In the genomic region with DNA sequence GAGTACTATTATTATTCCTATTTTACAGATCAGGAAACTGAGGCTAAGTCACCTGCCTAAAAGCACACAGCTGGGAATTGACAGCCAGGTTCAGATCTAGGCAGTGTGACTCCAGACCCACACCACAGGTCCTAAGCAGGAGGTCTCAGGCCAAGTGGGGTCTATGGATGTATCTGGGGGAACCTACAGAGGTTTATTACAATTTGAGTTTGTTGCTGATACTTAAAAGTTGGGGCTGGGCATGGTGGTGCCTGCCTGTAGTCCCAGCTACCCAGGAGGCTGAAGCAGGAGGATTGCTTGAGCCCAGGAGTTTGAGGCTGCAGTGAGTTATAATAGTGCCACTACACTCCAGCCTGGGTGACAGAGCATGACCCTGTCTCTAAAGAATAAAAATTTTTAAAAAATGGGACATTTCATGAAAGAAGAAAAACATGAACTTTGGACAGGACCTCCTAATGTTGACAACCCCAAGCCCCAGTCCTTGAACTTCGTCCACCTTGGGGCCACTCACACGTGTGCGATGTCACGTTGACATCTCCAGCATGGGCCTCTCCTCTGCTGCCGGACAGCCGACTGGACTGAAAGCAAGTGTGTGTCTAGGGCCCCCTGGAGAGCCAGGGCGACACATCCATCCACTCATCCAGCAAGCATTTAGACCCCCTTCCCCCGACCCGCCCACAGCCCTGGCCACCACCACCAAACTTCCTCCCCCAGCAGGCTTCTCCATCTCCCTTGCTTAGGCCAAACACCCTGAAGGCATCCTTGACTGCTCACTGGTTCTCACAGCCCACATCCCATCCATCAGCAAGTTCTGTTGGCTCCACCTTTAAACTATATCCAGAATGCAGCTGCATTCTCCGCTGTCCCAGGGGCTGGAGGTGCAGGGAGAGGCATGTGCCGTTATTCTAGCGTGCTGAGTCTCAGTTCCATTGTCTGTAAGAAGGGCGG, we compare ENCODE assay signal across 15 cellular contexts. TPM values are rescaled to one million over a fixed set of nuclear protein-coding genes. Genes with fewer than 3 reads are reported as not detected.
DNase-seq lines count a peak whose midpoint lies in the region; ATAC-seq, FAIRE-seq and TF ChIP-seq lines count a peak whose summit lies in the region.
"Had no signal": no experiment of that assay in that cellular context is flagged by ENCODE, and none has a peak within 500 bp of the region (broad histone marks: within the 10 kb centered on the region; RNA-seq: fewer than 3 reads in every experiment).

No MANE protein-coding gene starts in this region.

- no peaks in the 10 kb centered on the region for H3K9me3 ChIP-seq in GM12878 (replicated peaks; ENCODE audit: control insufficient read depth, insufficient read depth, low read length)
- H3K9me3 ChIP-seq in naive thymus-derived CD4-positive, alpha-beta T cell (ENCODE audit: control insufficient read depth in 2 of 3, low read length in 3 of 3), result no peaks in the 10 kb centered on the region
- H3K9me3 ChIP-seq: ascending aorta had no signal

- POLR2A ChIA-PET in activated CD4-positive, alpha-beta T cell treated with anti-CD3 and anti-CD28 coated beads for 36 hours (lab: Charles Lee), result no interaction called here
- POLR2A ChIA-PET in GM12878 (lab: Charles Lee), result interaction anchor here (1.0 kb wide), 1 partner anchor 21 kb away, joined by 3 read pairs; no protein-coding TSS in a partner anchor
- POLR2A ChIA-PET in naive thymus-derived CD4-positive, alpha-beta T cell (lab: Charles Lee), result interaction anchor here (0.8 to 2.6 kb wide), 5 partner anchors 8 to 31 kb away, joined by 3 to 11 read pairs (median 3); no protein-coding TSS in a partner anchor

- no peaks in the 10 kb centered on the region for H3K27me3 ChIP-seq in GM12878 (replicated peaks in 1 of 2; ENCODE audit: control insufficient read depth in 2 of 2, insufficient read depth in 2 of 2, low read length in 1 of 2)
- H3K27me3 ChIP-seq in naive thymus-derived CD4-positive, alpha-beta T cell (ENCODE audit: control insufficient read depth in 2 of 2, insufficient read depth in 2 of 2, low read length in 2 of 2), result no peaks in the 10 kb centered on the region
- H3K27me3 ChIP-seq: ascending aorta had no signal

- TF ChIP-seq RAD21 in GM12878 (IDR thresholded peaks at IDR 0.05; ENCODE audit: insufficient read depth, low read depth, low read length), result no peak

- H3K4me3 ChIP-seq in GM12878, result no peak overlapping the region
- H3K4me3 ChIP-seq in naive thymus-derived CD4-positive, alpha-beta T cell (ENCODE audit: low read length), result no peak overlapping the region
- H3K4me3 ChIP-seq: ascending aorta had no signal

- H3K79me2 ChIP-seq in GM12878 (ENCODE audit: control insufficient read depth, insufficient read depth, low read length), result no peaks in the 10 kb centered on the region

- CTCF ChIA-PET in activated CD4-positive, alpha-beta T cell treated with anti-CD3 and anti-CD28 coated beads for 36 hours (lab: Charles Lee), result interaction anchor here (0.7 to 1.8 kb wide), 3 partner anchors 8 to 24 kb away, joined by 3 to 4 read pairs (median 3); no protein-coding TSS in a partner anchor
- CTCF ChIA-PET in GM12878 (lab: Yijun Ruan, JAX), result interaction anchor here (1.6 kb wide), 1 partner anchor 12 kb away, joined by 4 read pairs; no protein-coding TSS in a partner anchor
- CTCF ChIA-PET in naive thymus-derived CD4-positive, alpha-beta T cell (lab: Charles Lee), result no interaction called here

- peak overlapping the region; percentile 27 for H3K27ac Mint-ChIP-seq in activated CD4-positive, alpha-beta T cell treated with anti-CD3 and anti-CD28 coated beads for 36 hours
- H3K27ac Mint-ChIP-seq in naive thymus-derived CD4-positive, alpha-beta T cell, result peak overlapping the region in 8 of 9 donors; percentile 71 to 100 (median 96)

- H2AFZ ChIP-seq in GM12878 (ENCODE audit: control insufficient read depth, low read depth, low read length), result no peak overlapping the region

- no peak for DNase-seq in activated CD4-positive, alpha-beta T cell treated with anti-CD3 and anti-CD28 coated beads for 36 hours
- DNase-seq in activated CD4-positive, alpha-beta T cell treated with anti-CD3 and anti-CD28 coated beads for 48 hours, result no peak
- peak; percentile 35 for DNase-seq in HT1080 (ENCODE audit: low read depth)
- DNase-seq in GM12878 (ENCODE audit: low read depth, low spot score), result no peak
- DNase-seq in naive thymus-derived CD4-positive, alpha-beta T cell, result no peak
- DNase-seq in NCI-H1930 (lab: John Stamatoyannopoulos, UW), result no peak
- DNase-seq in NCI-H1417 treated with DMSO at 0.1 percent for 48 hours (lab: John Stamatoyannopoulos, UW), result no peak
- DNase-seq in KBM-7, result no peak
- DNase-seq: glutamatergic neuron, kidney had no signal

- FAIRE-seq in GM12878 (lab: Jason Lieb, UNC), result no peak
- FAIRE-seq: GM18507, kidney had no signal

- H3K4me1 Mint-ChIP-seq in activated CD4-positive, alpha-beta T cell treated with anti-CD3 and anti-CD28 coated beads for 36 hours, result peaks cover 80% of the 10 kb centered on the region
- peaks cover 52 to 98% (median 84%) of the 10 kb centered on the region in 7 donors for H3K4me1 Mint-ChIP-seq in naive thymus-derived CD4-positive, alpha-beta T cell

- no peaks in the 10 kb centered on the region for H4K20me1 ChIP-seq in GM12878 (ENCODE audit: control insufficient read depth, insufficient read depth)

- no peak overlapping the region for H3K27ac ChIP-seq in GM12878 (ENCODE audit: control insufficient read depth, insufficient read depth)
- peak overlapping the region; percentile 90 for H3K27ac ChIP-seq in naive thymus-derived CD4-positive, alpha-beta T cell (ENCODE audit: low read depth, low read length)
- H3K27ac ChIP-seq: 22Rv1, ascending aorta had no signal

- no peaks in the 10 kb centered on the region for H3K9me3 Mint-ChIP-seq in activated CD4-positive, alpha-beta T cell treated with anti-CD3 and anti-CD28 coated beads for 36 hours (ENCODE audit: low read depth)
- no peaks in the 10 kb centered on the region for H3K9me3 Mint-ChIP-seq in naive thymus-derived CD4-positive, alpha-beta T cell

- H3K4me3 Mint-ChIP-seq in activated CD4-positive, alpha-beta T cell treated with anti-CD3 and anti-CD28 coated beads for 36 hours, result no peak overlapping the region
- H3K4me3 Mint-ChIP-seq in naive thymus-derived CD4-positive, alpha-beta T cell, result peak overlapping the region in 7 of 10 donors; percentile 13 to 59 (median 25)

- TF ChIP-seq CTCF in GM12878 (IDR thresholded peaks at IDR 0.05 in 2 of 3, conservative IDR thresholded peaks at IDR 0.05 in 1 of 3; ENCODE audit: control insufficient read depth in 2 of 3, extremely low read depth in 1 of 3, insufficient read depth in 1 of 3, low read depth in 3 of 3, low read length in 3 of 3), result no peak

- TF ChIP-seq EP300 in GM12878 (IDR thresholded peaks at IDR 0.05; ENCODE audit: borderline replicate concordance in 1 of 2, control insufficient read depth in 1 of 2, low read depth in 2 of 2, low read length in 2 of 2), result no peak

- no TSS peak for BruUV-seq in GM12878 (replicated peaks; lab: Mats Ljungman, UMichigan)

- H3K36me3 Mint-ChIP-seq in activated CD4-positive, alpha-beta T cell treated with anti-CD3 and anti-CD28 coated beads for 36 hours (ENCODE audit: low read depth), result peaks cover 10% of the 10 kb centered on the region
- peaks cover 3 to 23% (median 21%) of the 10 kb centered on the region in 5 donors for H3K36me3 Mint-ChIP-seq in naive thymus-derived CD4-positive, alpha-beta T cell

- no peaks in the 10 kb centered on the region for H3K36me3 ChIP-seq in GM12878 (ENCODE audit: control insufficient read depth in 2 of 2, insufficient read depth in 2 of 2, low read length in 1 of 2)
- no peaks in the 10 kb centered on the region for H3K36me3 ChIP-seq in naive thymus-derived CD4-positive, alpha-beta T cell (ENCODE audit: control insufficient read depth in 2 of 3, insufficient read depth in 3 of 3, low read length in 3 of 3)
- H3K36me3 ChIP-seq: ascending aorta had no signal

- no peak overlapping the region for H3K9ac ChIP-seq in GM12878 (ENCODE audit: control insufficient read depth, insufficient read depth, low read length)

- in situ Hi-C loops in GM12878 (cut with MboI) (no loop called here), KBM-7 (cut with MboI; ENCODE audit: low pct_unique_long_range_greater_than_20kb, low sequenced_read_pairs) (no loop called here)

- no peak for TF ChIP-seq POLR2A in GM12878 (IDR thresholded peaks at IDR 0.05; ENCODE audit: low read depth, low read length)

- H3K4me1 ChIP-seq in GM12878 (ENCODE audit: control insufficient read depth, insufficient read depth, low read length), result peaks cover 6% of the 10 kb centered on the region
- peaks cover 31 to 39% of the 10 kb centered on the region in 2 donors for H3K4me1 ChIP-seq in naive thymus-derived CD4-positive, alpha-beta T cell (ENCODE audit: control insufficient read depth in 2 of 2, insufficient read depth in 2 of 2, low read length in 2 of 2)
- H3K4me1 ChIP-seq: ascending aorta had no signal

- no peak overlapping the region for H3K4me2 ChIP-seq in GM12878 (ENCODE audit: control insufficient read depth, insufficient read depth)

- ATAC-seq in activated CD4-positive, alpha-beta T cell treated with anti-CD3 and anti-CD28 coated beads for 36 hours, result no peak
- no peak for ATAC-seq in GM12878
- no peak for ATAC-seq in naive thymus-derived CD4-positive, alpha-beta T cell
- ATAC-seq: activated CD4-positive, CD25-positive, alpha-beta regulatory T cell treated with anti-CD3 and anti-CD28 coated beads, Interleukin-2, amount 50 U/mL, for 24 hours; esophagus mucosa had no signal

- WGBS in GM12878 (ENCODE audit: insufficient coverage, insufficient replicate concordance, low lambda C conversion rate, missing lambda C conversion rate), result 61% methylated on average over 13 of the region's 13 CpGs

- RAD21 ChIA-PET in GM12878 (lab: Charles Lee; ENCODE audit: unreplicated experiment), result interaction anchor here (1.6 kb wide), 1 partner anchor 107 kb away, joined by 6 read pairs; no protein-coding TSS in a partner anchor

- no peaks in the 10 kb centered on the region for H3K27me3 Mint-ChIP-seq in activated CD4-positive, alpha-beta T cell treated with anti-CD3 and anti-CD28 coated beads for 36 hours
- no peaks in the 10 kb centered on the region for H3K27me3 Mint-ChIP-seq in naive thymus-derived CD4-positive, alpha-beta T cell

- intact Hi-C loops in activated CD4-positive, alpha-beta T cell treated with anti-CD3 and anti-CD28 coated beads for 36 hours (cut with DNase I, micrococcal nuclease), result no loop called here
- intact Hi-C loops in GM12878 (cut with micrococcal nuclease; ENCODE audit: unreplicated experiment), result no loop called here
- intact Hi-C loops in naive thymus-derived CD4-positive, alpha-beta T cell (cut with micrococcal nuclease), result no loop called here

- SMC1A ChIA-PET in GM12878 (lab: Charles Lee; ENCODE audit: uncharacterized antibody, unreplicated experiment), result no interaction called here

RNA-seq across cellular contexts. Expression of a gene that starts 40.0 kb away (rescaled TPM):
- 10 to 100 TPM; 17.3 to 22.0 TPM for total RNA-seq in activated CD4-positive, alpha-beta T cell treated with anti-CD3 and anti-CD28 coated beads for 36 hours
- total RNA-seq in HT1080 (2014; rRNA removed; shearing (Covaris generic)), result 20.2 and 23.8 TPM in 2 replicates
- 25.1 and 26.5 TPM in 2 replicates for polyA plus RNA-seq in HT1080 (2015; cell fraction: cytosol; rRNA removed)
- polyA plus RNA-seq in HT1080 (2015; cell fraction: nucleus; rRNA removed), result 28.4 and 37.9 TPM in 2 replicates
- 72.6 and 77.1 TPM in 2 replicates for total RNA-seq in GM12878 (2013; cell fraction: nucleolus; rRNA removed)
- total RNA-seq in GM12878 (2014; rRNA removed) (8.1 and 9.5 TPM in 2 replicates), GM12878 (2014; rRNA removed; fragmentation: Illumina TruSeq; extraction: Trizol) (6.2 and 6.5 TPM in 2 replicates), GM12878 (2021) (24.0 and 30.0 TPM in 2 replicates)
- 3.1 TPM for polyA plus RNA-seq in GM12878 (2011; ENCODE audit: low read depth)
- polyA plus RNA-seq in GM12878 (2011; rRNA removed) (5.9 and 8.0 TPM in 2 replicates), GM12878 (2014; fragmentation: Illumina TruSeq; extraction: Trizol) (4.0 and 7.9 TPM in 2 replicates), GM12878 (2014; fragmentation: Nextera tagmentation; extraction: Ambion mirVana) (1 to 10 TPM; 2.3 to 3.9 TPM), GM12878 (2014; rRNA removed) (9.5 and 10.8 TPM in 2 replicates), GM12878 (2016; fragmentation: Nextera tagmentation; extraction: Ambion mirVana) (1 to 10 TPM; 7.9 to 8.2 TPM)
- 6.0 and 6.7 TPM in 2 replicates for polyA plus RNA-seq in GM12878 (2011; cell fraction: cytosol; rRNA removed)
- polyA plus RNA-seq in GM12878 (2011; cell fraction: nucleus; rRNA removed), result 36.6 and 37.1 TPM in 2 replicates
- polyA plus RNA-seq in GM12878 (2012), result 6.1 and 6.9 TPM in 2 replicates
- 6.5 and 10.4 TPM in 2 replicates for polyA minus RNA-seq in GM12878 (2011; rRNA and poly(A)+ RNA removed)
- polyA minus RNA-seq in GM12878 (2011; cell fraction: cytosol; rRNA and poly(A)+ RNA removed), result 4.8 and 9.5 TPM in 2 replicates
- polyA minus RNA-seq in GM12878 (2011; cell fraction: nucleus; rRNA and poly(A)+ RNA removed), result 6.6 and 14.4 TPM in 2 replicates
- total RNA-seq in naive thymus-derived CD4-positive, alpha-beta T cell, result 10 to 100 TPM; 29.4 to 81.9 (median 74.6) TPM
- 10 to 100 TPM; 17.3 to 23.5 TPM for polyA plus RNA-seq in naive thymus-derived CD4-positive, alpha-beta T cell
